Comparison of ENCODE assay signal across 8 cellular contexts in genomic region chr10:119120413-119120867, GRCh38. TPM values are rescaled to one million over a fixed set of nuclear protein-coding genes. Genes with fewer than 3 reads are reported as not detected.
DNase-seq lines count a peak whose midpoint lies in the region; ATAC-seq and TF ChIP-seq lines count a peak whose summit lies in the region.

No MANE protein-coding gene starts in this region.

- peaks cover 44% of the 10 kb centered on the region for H3K79me2 ChIP-seq in DND-41 (ENCODE audit: insufficient read depth, low read length)

- TF ChIP-seq POLR2A in testis (IDR thresholded peaks at IDR 0.05) = no peak

- H3K4me1 Mint-ChIP-seq in chondrocyte (ENCODE audit: low read depth) = no peaks in the 10 kb centered on the region
- H3K4me1 Mint-ChIP-seq in progenitor cell of endocrine pancreas (ENCODE audit: low read depth) = no peaks in the 10 kb centered on the region
- peaks cover 3% of the 10 kb centered on the region for H3K4me1 Mint-ChIP-seq in endothelial cell (ENCODE audit: unreplicated experiment)

- no peaks in the 10 kb centered on the region for H3K9me3 Mint-ChIP-seq in chondrocyte (ENCODE audit: low read depth)
- no peaks in the 10 kb centered on the region for H3K9me3 Mint-ChIP-seq in progenitor cell of endocrine pancreas (ENCODE audit: low read depth)
- no peaks in the 10 kb centered on the region for H3K9me3 Mint-ChIP-seq in endothelial cell (ENCODE audit: unreplicated experiment)

- no peaks in the 10 kb centered on the region for H4K20me1 ChIP-seq in DND-41 (ENCODE audit: insufficient read depth, low read length)

- H3K36me3 ChIP-seq in DND-41 (ENCODE audit: insufficient read depth, low read length) (peaks cover 92% of the 10 kb centered on the region), testis (ENCODE audit: low read depth, missing control alignments) (no peaks in the 10 kb centered on the region)

- H3K9me3 ChIP-seq in DND-41 (ENCODE audit: insufficient read depth, low read length, severe bottlenecking) = no peaks in the 10 kb centered on the region
- no peaks in the 10 kb centered on the region for H3K9me3 ChIP-seq in testis

- H3K9ac ChIP-seq in DND-41 (ENCODE audit: low read depth, low read length) = no peak overlapping the region

- H3K27ac Mint-ChIP-seq in chondrocyte (ENCODE audit: unreplicated experiment) (peak overlapping the region; percentile 8), progenitor cell of endocrine pancreas (no peak overlapping the region), endothelial cell (ENCODE audit: unreplicated experiment) (no peak overlapping the region)

- intact Hi-C loops in testis (cut with DNase I; ENCODE audit: low total_unique reads) = no loop called here

- H3K4me1 ChIP-seq in DND-41 (ENCODE audit: insufficient read depth, low read length) (no peaks in the 10 kb centered on the region), testis (peaks cover 8% of the 10 kb centered on the region)

- H3K27me3 ChIP-seq in DND-41 (ENCODE audit: insufficient read depth, low read length, poor library complexity) (no peaks in the 10 kb centered on the region), testis (no peaks in the 10 kb centered on the region)

- no peaks in the 10 kb centered on the region for H3K27me3 Mint-ChIP-seq in chondrocyte (ENCODE audit: low read depth)
- H3K27me3 Mint-ChIP-seq in progenitor cell of endocrine pancreas = no peaks in the 10 kb centered on the region
- H3K27me3 Mint-ChIP-seq in endothelial cell (ENCODE audit: unreplicated experiment) = no peaks in the 10 kb centered on the region

- no peak for TF ChIP-seq CTCF in DND-41 (IDR thresholded peaks at IDR 0.05; ENCODE audit: borderline replicate concordance, extremely low read depth, low read length, poor library complexity, severe bottlenecking)
- no peak for TF ChIP-seq CTCF in chondrocyte (IDR thresholded peaks at IDR 0.05)
- TF ChIP-seq CTCF in progenitor cell of endocrine pancreas (IDR thresholded peaks at IDR 0.05; ENCODE audit: unreplicated experiment) = no peak
- TF ChIP-seq CTCF in testis (IDR thresholded peaks at IDR 0.05) = no peak
- no peak for TF ChIP-seq CTCF in endothelial cell (IDR thresholded peaks at IDR 0.05; ENCODE audit: unreplicated experiment)

- H3K4me3 ChIP-seq in DND-41 (ENCODE audit: low read depth in 1 of 2, low read length in 2 of 2) = no peak overlapping the region
- no peak overlapping the region for H3K4me3 ChIP-seq in testis

- no peak overlapping the region for H3K4me2 ChIP-seq in DND-41 (ENCODE audit: insufficient read depth, low read length)

- H3K4me3 Mint-ChIP-seq in chondrocyte (ENCODE audit: unreplicated experiment) (no peak overlapping the region), progenitor cell of endocrine pancreas (ENCODE audit: low read depth) (no peak overlapping the region), endothelial cell (ENCODE audit: unreplicated experiment) (no peak overlapping the region)

- ATAC-seq in DND-41 (ENCODE audit: insufficient read depth, low read depth) (no peak), GM19455 (IDR thresholded peaks at IDR 0.05; ENCODE audit: unreplicated experiment) (peak; percentile 87), HG03439 (IDR thresholded peaks at IDR 0.05; ENCODE audit: unreplicated experiment) (peak; percentile 88)

- H3K36me3 Mint-ChIP-seq in chondrocyte (ENCODE audit: low read depth) (peaks cover 27% of the 10 kb centered on the region), progenitor cell of endocrine pancreas (ENCODE audit: insufficient read depth) (peaks cover 23% of the 10 kb centered on the region), endothelial cell (ENCODE audit: low read depth, unreplicated experiment) (peaks cover 13% of the 10 kb centered on the region)

- DNase-seq in DND-41 (no peak), chondrocyte (ENCODE audit: low spot score) (no peak), progenitor cell of endocrine pancreas (ENCODE audit: low spot score, unreplicated experiment) (no peak), testis (no peak), endothelial cell (ENCODE audit: low spot score) (no peak), 8988T (no peak)

- WGBS in testis, 2 donors = 36 to 39% methylated on average over 4 of the region's 4 CpGs

- H2AFZ ChIP-seq in DND-41 (ENCODE audit: low read depth, low read length) = no peak overlapping the region

- H3K27ac ChIP-seq in DND-41 (ENCODE audit: low read length) (peak overlapping the region; percentile 22; the same call in 1 of the 2 replicates), testis (no peak overlapping the region)

RNA-seq across cellular contexts. Expression of gene DENND10, which starts 16.5 kb away (rescaled TPM):
- total RNA-seq in chondrocyte (32.4 to 43.0 TPM (median 40.1 TPM) in 3 replicates), progenitor cell of endocrine pancreas (44.6 and 48.5 TPM in 2 replicates), testis (10 to 100 TPM; 27.3 to 29.6 TPM), endothelial cell (ENCODE audit: unreplicated experiment) (40.6 TPM)
- polyA plus RNA-seq in testis (ENCODE audit: insufficient read depth, low read depth, low replicate concordance) = 18.9 TPM

RNA-seq across cellular contexts. Expression of gene EIF3A, which starts 39.8 kb away (rescaled TPM):
- total RNA-seq in chondrocyte = 121 to 136 TPM (median 134 TPM) in 3 replicates
- 127 and 129 TPM in 2 replicates for total RNA-seq in progenitor cell of endocrine pancreas
- total RNA-seq in testis = 10 to 100 TPM; 91.2 to 97.0 TPM
- polyA plus RNA-seq in testis (ENCODE audit: insufficient read depth, low read depth, low replicate concordance) = 71.1 TPM
- 107 TPM for total RNA-seq in endothelial cell (ENCODE audit: unreplicated experiment)

RNA-seq across cellular contexts. Expression of gene SFXN4, which starts 45.1 kb away (rescaled TPM):
- total RNA-seq in chondrocyte (12.8 to 13.9 TPM (median 13.9 TPM) in 3 replicates), progenitor cell of endocrine pancreas (25.7 and 27.2 TPM in 2 replicates), testis (10 to 100 TPM; 12.8 to 16.6 TPM), endothelial cell (ENCODE audit: unreplicated experiment) (19.0 TPM)
- 57.5 TPM for polyA plus RNA-seq in testis (ENCODE audit: insufficient read depth, low read depth, low replicate concordance)

RNA-seq across cellular contexts. Expression of gene PRDX3, which starts 58.2 kb away (rescaled TPM):
- total RNA-seq in chondrocyte (78.6 to 85.0 TPM (median 79.2 TPM) in 3 replicates), progenitor cell of endocrine pancreas (116 and 117 TPM in 2 replicates), testis (100 to 1,000 TPM in 1 of 2 donors, 10 to 100 TPM in 1; 71.7 to 118 TPM), endothelial cell (ENCODE audit: unreplicated experiment) (93.2 TPM)
- 101 TPM for polyA plus RNA-seq in testis (ENCODE audit: insufficient read depth, low read depth, low replicate concordance)
